ENCODE assay signal across 1 cellular context in genomic region chr2:26244479-26245230, GRCh38.
TF ChIP-seq lines count a peak whose summit lies in the region.

Gene HADHA, minus strand, starts transcription at chr2:26244632. Its CDS starts 36 bp downstream, at chr2:26244596.
Gene HADHB, plus strand, starts transcription at chr2:26244939. Its CDS starts 9,316 bp downstream, at chr2:26254255.

TF ChIP-seq in HEK293, 187 proteins besides CTCF, POLR2A, EP300 and RAD21 (continued from another document):
- TF ChIP-seq ZFP69B (tag by site-specific recombination; IDR thresholded peaks at IDR 0.05) (no peak), HOXC10 (CRISPR knock-in tag; IDR thresholded peaks at IDR 0.05) (no peak), ZNF654 (tag by site-specific recombination; IDR thresholded peaks at IDR 0.05; ENCODE audit: low read depth) (no peak; the same call in 1 of the 2 replicates)
